19 cellular contexts compared by ENCODE assay signal in genomic region chr7:150358433-150358832, GRCh38. TPM values are rescaled to one million over a fixed set of nuclear protein-coding genes. Genes with fewer than 3 reads are reported as not detected.
A peak's percentile ranks its signal among the peaks of the same experiment; 100 is the strongest.
DNase-seq lines count a peak whose midpoint lies in the region; ATAC-seq lines count a peak whose summit lies in the region.
"Had no signal": no experiment of that assay in that cellular context is flagged by ENCODE, and none has a peak within 500 bp of the region (broad histone marks: within the 10 kb centered on the region; RNA-seq: fewer than 3 reads in every experiment).

No MANE protein-coding gene starts in this region.

- no peak overlapping the region for H3K4me3 Mint-ChIP-seq in activated naive CD8-positive, alpha-beta T cell
- no peak overlapping the region for H3K4me3 Mint-ChIP-seq in activated naive CD8-positive, alpha-beta T cell treated with anti-CD3 and anti-CD28 coated beads for 36 hours
- H3K4me3 Mint-ChIP-seq in T-cell (peak overlapping the region in 1 of 3 donors; percentile 67), immature natural killer cell (peak overlapping the region in 2 of 5 donors; percentile 30 to 81)
- H3K4me3 Mint-ChIP-seq: activated T-helper 1 cell treated with anti-CD3 and anti-CD28 coated beads, Interleukin-12 subunit alpha, Interleukin-12 subunit beta, Interleukin-2, Interleukin-4 antibody, amounts not matched to agents 30 ng/mL and 10 ng/mL and 1 ng/mL, durations not matched to agents 14 hours and 24 hours and 36 hours; CD14-positive monocyte had no signal

- no peaks in the 10 kb centered on the region for H3K27me3 Mint-ChIP-seq in activated naive CD8-positive, alpha-beta T cell
- no peaks in the 10 kb centered on the region for H3K27me3 Mint-ChIP-seq in activated naive CD8-positive, alpha-beta T cell treated with anti-CD3 and anti-CD28 coated beads for 36 hours
- H3K27me3 Mint-ChIP-seq in T-cell (no peaks in the 10 kb centered on the region), immature natural killer cell (ENCODE audit: low read depth in 3 of 3) (peaks cover 0 to 4% (median 3%) of the 10 kb centered on the region in 3 donors)

- CTCF ChIA-PET in T-cell (lab: Charles Lee) = interaction anchor here (0.6 to 2.2 kb wide), 5 partner anchors 8 to 61 kb away, joined by 4 to 12 read pairs (median 5); partner anchors contain the start of gene ACTR3C (in 1 of the 2)

- no peak for DNase-seq in activated naive CD8-positive, alpha-beta T cell treated with anti-CD3 and anti-CD28 coated beads for 36 hours
- DNase-seq in T-cell (no peak), immature natural killer cell (peak in 2 of 3 donors; percentile 24 to 36), NCI-H526 (lab: John Stamatoyannopoulos, UW) (no peak)
- no peak for DNase-seq in stimulated activated CD4-positive, alpha-beta T cell treated with anti-CD3 and anti-CD28 coated beads, Interleukin-1b, Interleukin-23, amount 100 ng/mL, for 48 hours
- DNase-seq: brain microvascular endothelial cell, head of caudate nucleus, KBM-7, left cardiac atrium, NCI-H1436 treated with DMSO at 0.1 percent for 48 hours, NCI-H2107, NCI-H446, PC-9, SIG-M5 had no signal

- ATAC-seq in T-cell (replicated peaks in 1 of 4) (no peak), HG02571 (IDR thresholded peaks at IDR 0.05; ENCODE audit: unreplicated experiment) (no peak)
- ATAC-seq: left cardiac atrium had no signal

- POLR2A ChIA-PET in T-cell (lab: Charles Lee) = interaction anchor here (0.7 kb wide), 2 partner anchors 22 to 1178 kb away, joined by 5 to 10 read pairs; no protein-coding TSS in a partner anchor

- H3K4me1 Mint-ChIP-seq in activated naive CD8-positive, alpha-beta T cell (ENCODE audit: low read depth) = peaks cover 46% of the 10 kb centered on the region
- H3K4me1 Mint-ChIP-seq in activated naive CD8-positive, alpha-beta T cell treated with anti-CD3 and anti-CD28 coated beads for 36 hours = peaks cover 38% of the 10 kb centered on the region
- peaks cover 34 to 57% (median 39%) of the 10 kb centered on the region in 3 donors for H3K4me1 Mint-ChIP-seq in T-cell
- H3K4me1 Mint-ChIP-seq in immature natural killer cell = peaks cover 38 to 45% of the 10 kb centered on the region in 2 donors

- peak overlapping the region; percentile 92 for H3K27ac Mint-ChIP-seq in activated naive CD8-positive, alpha-beta T cell
- H3K27ac Mint-ChIP-seq in activated naive CD8-positive, alpha-beta T cell treated with anti-CD3 and anti-CD28 coated beads for 36 hours = no peak overlapping the region
- H3K27ac Mint-ChIP-seq in T-cell (peak overlapping the region; percentile 93), immature natural killer cell (peak overlapping the region; percentile 46 to 83 (median 66))
- H3K27ac Mint-ChIP-seq: activated T-helper 1 cell treated with anti-CD3 and anti-CD28 coated beads, Interleukin-12 subunit alpha, Interleukin-12 subunit beta, Interleukin-2, Interleukin-4 antibody, amounts not matched to agents 30 ng/mL and 10 ng/mL and 1 ng/mL, durations not matched to agents 14 hours and 24 hours and 36 hours; CD14-positive monocyte had no signal

- no peaks in the 10 kb centered on the region for H3K9me3 Mint-ChIP-seq in activated naive CD8-positive, alpha-beta T cell (ENCODE audit: low read depth)
- peaks cover 4% of the 10 kb centered on the region for H3K9me3 Mint-ChIP-seq in activated naive CD8-positive, alpha-beta T cell treated with anti-CD3 and anti-CD28 coated beads for 36 hours
- H3K9me3 Mint-ChIP-seq in T-cell (no peaks in the 10 kb centered on the region), immature natural killer cell (peaks cover 0 to 2% (median 0%) of the 10 kb centered on the region in 6 donors)
- H3K9me3 Mint-ChIP-seq: activated T-helper 1 cell treated with anti-CD3 and anti-CD28 coated beads, Interleukin-12 subunit alpha, Interleukin-12 subunit beta, Interleukin-2, Interleukin-4 antibody, amounts not matched to agents 30 ng/mL and 10 ng/mL and 1 ng/mL, durations not matched to agents 14 hours and 24 hours and 36 hours; CD14-positive monocyte had no signal

- no peaks in the 10 kb centered on the region for H3K36me3 Mint-ChIP-seq in activated naive CD8-positive, alpha-beta T cell
- peaks cover 4% of the 10 kb centered on the region for H3K36me3 Mint-ChIP-seq in activated naive CD8-positive, alpha-beta T cell treated with anti-CD3 and anti-CD28 coated beads for 36 hours
- no peaks in the 10 kb centered on the region for H3K36me3 Mint-ChIP-seq in T-cell
- H3K36me3 Mint-ChIP-seq in immature natural killer cell = peaks cover 0 to 3% (median 0%) of the 10 kb centered on the region in 3 donors
- H3K36me3 Mint-ChIP-seq: CD14-positive monocyte had no signal

RNA-seq across cellular contexts. Expression of gene REPIN1, which starts 10.2 kb away (rescaled TPM):
- total RNA-seq in activated naive CD8-positive, alpha-beta T cell treated with anti-CD3 and anti-CD28 coated beads for 36 hours = 10 to 100 TPM; 54.7 to 55.1 TPM
- total RNA-seq in T-cell = 100 to 1,000 TPM in 3 of 5 donors, 10 to 100 TPM in 2; 64.0 to 110 (median 101) TPM
- 10 to 100 TPM; 40.6 to 86.0 (median 43.2) TPM for polyA plus RNA-seq in immature natural killer cell

RNA-seq across cellular contexts. Expression of gene RARRES2, which starts 17.0 kb away (rescaled TPM):
- not detected for total RNA-seq in activated naive CD8-positive, alpha-beta T cell treated with anti-CD3 and anti-CD28 coated beads for 36 hours
- 1 to 10 TPM in 3 of 5 donors, not detected in 2; 2.7 to 3.2 (median 2.7) TPM for total RNA-seq in T-cell
- not detected for polyA plus RNA-seq in immature natural killer cell
- total RNA-seq: activated T-helper 1 cell treated with anti-CD3 and anti-CD28 coated beads, Interleukin-12 subunit alpha, Interleukin-12 subunit beta, Interleukin-2, Interleukin-4 antibody, amounts not matched to agents 30 ng/mL and 10 ng/mL and 1 ng/mL, durations not matched to agents 14 hours and 24 hours and 36 hours; PC-9 had no signal
- polyA plus RNA-seq: CD14-positive monocyte had no signal

RNA-seq across cellular contexts. Expression of gene ZNF775, which starts 20.7 kb away (rescaled TPM):
- total RNA-seq in activated naive CD8-positive, alpha-beta T cell treated with anti-CD3 and anti-CD28 coated beads for 36 hours = 1 to 10 TPM; 3.7 to 4.0 TPM
- 1 to 10 TPM; 1.9 to 8.6 (median 6.3) TPM for total RNA-seq in T-cell
- polyA plus RNA-seq in immature natural killer cell = 1 to 10 TPM; 3.3 to 5.5 (median 5.5) TPM

RNA-seq across cellular contexts. Expression of gene ACTR3C, which starts 35.1 kb away (rescaled TPM):
- 1 to 10 TPM; 2.8 to 3.4 TPM for total RNA-seq in activated naive CD8-positive, alpha-beta T cell treated with anti-CD3 and anti-CD28 coated beads for 36 hours
- 10 to 100 TPM in 4 of 5 donors, 1 to 10 TPM in 1; 9.2 to 14.6 (median 12.4) TPM for total RNA-seq in T-cell
- 1 to 10 TPM; 3.6 to 8.8 (median 6.5) TPM for polyA plus RNA-seq in immature natural killer cell

RNA-seq across cellular contexts. Expression of gene LRRC61, which starts 35.3 kb away (rescaled TPM):
- total RNA-seq in activated naive CD8-positive, alpha-beta T cell treated with anti-CD3 and anti-CD28 coated beads for 36 hours = 10 to 100 TPM; 23.5 to 26.1 TPM
- 10 to 100 TPM in 4 of 5 donors, 1 to 10 TPM in 1; 8.8 to 21.4 (median 16.6) TPM for total RNA-seq in T-cell
- 10 to 100 TPM; 19.4 to 26.6 (median 20.6) TPM for polyA plus RNA-seq in immature natural killer cell
- total RNA-seq: myocyte had no signal

Comparison
In these comparisons a context has a peak if more than half of its experiments do, and no peak if none do; other contexts are left out.
1. DNase-seq: peak in immature natural killer cell (2 of 3); none in activated naive CD8-positive, alpha-beta T cell treated with anti-CD3 and anti-CD28 coated beads for 36 hours (single experiment), T-cell (0 of 34), NCI-H526 (0 of 2) and stimulated activated CD4-positive, alpha-beta T cell treated with anti-CD3 and anti-CD28 coated beads, Interleukin-1b, Interleukin-23, amount 100 ng/mL, for 48 hours (single experiment).